Comparison of ENCODE assay signal across 17 cellular contexts in genomic region chr1:203528098-203528497, GRCh38. TPM values are rescaled to one million over a fixed set of nuclear protein-coding genes. Genes with fewer than 3 reads are reported as not detected.
"Had no signal": no experiment of that assay in that cellular context is flagged by ENCODE, and none has a peak within 500 bp of the region (broad histone marks: within the 10 kb centered on the region; RNA-seq: fewer than 3 reads in every experiment).

No MANE protein-coding gene starts in this region.

- H3K9me3 ChIP-seq: mucosa of descending colon, psoas muscle had no signal

- ATAC-seq: activated T-helper 17 cell treated with anti-CD3 and anti-CD28 coated beads, Interleukin-2, amount 50 U/mL, for 72 hours; mucosa of descending colon; natural killer cell; psoas muscle; sciatic nerve had no signal

- H3K4me1 ChIP-seq: psoas muscle had no signal

- H3K27ac ChIP-seq: psoas muscle had no signal

- H3K4me3 ChIP-seq: mucosa of descending colon, psoas muscle had no signal

- DNase-seq: activated CD4-positive, alpha-beta T cell treated with anti-CD3 and anti-CD28 coated beads, Interleukin-2, amount 10 ng/mL, durations not matched to agents 7 days and 5 days; activated CD4-positive, CD25-positive, alpha-beta regulatory T cell; activated naive CD4-positive, alpha-beta T cell treated with anti-CD3 and anti-CD28 coated beads for 36 hours; activated T-cell treated with anti-CD3 and anti-CD28 coated beads for 4 hours; foreskin melanocyte; head of caudate nucleus; mucosa of descending colon; natural killer cell; psoas muscle; stimulated activated naive CD4-positive, alpha-beta T cell had no signal

RNA-seq across cellular contexts. Expression of gene OPTC, which starts 34.1 kb away (rescaled TPM):
- total RNA-seq: activated CD4-positive, alpha-beta T cell treated with anti-CD3 and anti-CD28 coated beads, Interleukin-2, amount 10 ng/mL, durations not matched to agents 7 days and 5 days; activated CD8-positive, alpha-beta memory T cell treated with anti-CD3 and anti-CD28 coated beads for 36 hours; activated naive CD4-positive, alpha-beta T cell treated with anti-CD3 and anti-CD28 coated beads for 36 hours; activated T-helper 17 cell treated with anti-CD3 and anti-CD28 coated beads, Interleukin-2, amount 50 U/mL, for 72 hours; astrocyte; endothelial cell of umbilical vein; mucosa of descending colon; natural killer cell; omental fat pad; psoas muscle; sciatic nerve; ureter had no signal
- polyA plus RNA-seq: endothelial cell of umbilical vein, psoas muscle had no signal

RNA-seq across cellular contexts. Expression of gene PRELP, which starts 52.5 kb away (rescaled TPM):
- total RNA-seq: activated CD4-positive, alpha-beta T cell treated with anti-CD3 and anti-CD28 coated beads, Interleukin-2, amount 10 ng/mL, durations not matched to agents 7 days and 5 days; activated CD8-positive, alpha-beta memory T cell treated with anti-CD3 and anti-CD28 coated beads for 36 hours; activated naive CD4-positive, alpha-beta T cell treated with anti-CD3 and anti-CD28 coated beads for 36 hours; activated T-helper 17 cell treated with anti-CD3 and anti-CD28 coated beads, Interleukin-2, amount 50 U/mL, for 72 hours; endothelial cell of umbilical vein; natural killer cell had no signal
